In the genomic region with DNA sequence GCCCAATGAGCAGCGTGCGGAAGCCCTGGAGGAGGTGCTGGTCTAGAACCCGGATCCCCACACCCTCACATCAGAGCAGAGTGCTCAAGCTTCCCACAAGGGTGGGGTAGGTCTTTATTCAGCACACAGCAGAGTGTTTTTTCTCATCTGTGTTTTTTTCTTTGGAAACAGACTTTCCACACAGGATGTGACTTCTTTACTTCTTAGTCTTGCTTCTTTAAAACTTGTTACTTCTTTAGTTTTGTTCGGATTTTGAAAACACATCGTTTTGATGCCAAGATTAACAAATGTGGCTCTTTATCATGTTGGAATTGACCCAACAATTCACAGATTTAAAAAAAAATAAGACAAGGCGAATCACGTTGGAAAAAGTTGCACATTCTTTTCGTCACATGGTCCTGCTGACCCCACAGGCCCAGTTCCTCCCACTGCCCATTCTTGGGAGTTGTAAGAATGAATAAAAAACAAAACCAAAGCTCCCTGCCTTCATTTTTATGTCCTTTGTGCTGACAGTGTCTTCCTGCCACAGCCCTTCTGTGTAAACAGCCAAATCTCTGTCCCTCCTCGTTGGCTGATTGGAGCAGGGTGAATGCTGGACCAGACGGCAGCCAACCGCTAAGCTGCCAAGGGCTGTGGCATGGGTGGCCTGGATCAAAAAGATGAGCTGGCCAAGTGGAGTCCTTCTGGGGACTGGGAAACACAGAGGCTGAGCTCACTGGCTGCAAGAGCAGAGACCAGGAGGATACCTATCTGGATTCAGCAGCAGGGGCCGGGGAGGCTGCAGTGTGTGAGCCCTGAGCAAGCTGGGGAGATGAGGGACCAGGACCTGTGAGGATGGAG, we compare ENCODE assay signal across 2 cellular contexts.
TF ChIP-seq lines count a peak whose summit lies in the region.

No MANE protein-coding gene starts in this region.

TF ChIP-seq in SK-N-SH treated with all-trans-retinoic acid at 6 μM for 48 hours, 23 proteins besides CTCF, POLR2A, EP300 and RAD21 (continued from another document):
- TF ChIP-seq CSRNP3 (CRISPR knock-in tag; IDR thresholded peaks at IDR 0.05): no peak
- no peak for TF ChIP-seq TOX (CRISPR knock-in tag; IDR thresholded peaks at IDR 0.05; ENCODE audit: borderline replicate concordance)
- no peak for TF ChIP-seq TCF4 (CRISPR knock-in tag; IDR thresholded peaks at IDR 0.05; ENCODE audit: borderline replicate concordance)
- no peak for TF ChIP-seq OSR1 (CRISPR knock-in tag; IDR thresholded peaks at IDR 0.05)
- no peak for TF ChIP-seq ARNTL (CRISPR knock-in tag; IDR thresholded peaks at IDR 0.05; ENCODE audit: borderline replicate concordance, low read depth)
- TF ChIP-seq ZNF565 (CRISPR knock-in tag; conservative IDR thresholded peaks at IDR 0.05; ENCODE audit: low read depth): no peak
- TF ChIP-seq CREB5 (CRISPR knock-in tag; IDR thresholded peaks at IDR 0.05; ENCODE audit: low read depth): no peak
- TF ChIP-seq PPARA (CRISPR knock-in tag; IDR thresholded peaks at IDR 0.05; ENCODE audit: borderline replicate concordance): no peak
- TF ChIP-seq PATZ1 (CRISPR knock-in tag; IDR thresholded peaks at IDR 0.05; ENCODE audit: borderline replicate concordance): no peak
- TF ChIP-seq ZC3H10 (CRISPR knock-in tag; IDR thresholded peaks at IDR 0.05): no peak

TF ChIP-seq in SK-N-SH, 30 proteins besides CTCF, POLR2A, EP300 and RAD21 (continued from another document):
- TF ChIP-seq ZBTB33 (IDR thresholded peaks at IDR 0.05; ENCODE audit: borderline replicate concordance, low read depth): no peak
- TF ChIP-seq EZH2phosphoT487 (IDR thresholded peaks at IDR 0.05; ENCODE audit: borderline replicate concordance, low read depth): no peak
- no peak for TF ChIP-seq MEF2A (IDR thresholded peaks at IDR 0.05; ENCODE audit: borderline replicate concordance, low read depth)
- no peak for TF ChIP-seq RCOR1 (IDR thresholded peaks at IDR 0.05; ENCODE audit: low read length)
- no peak for TF ChIP-seq NFIC (IDR thresholded peaks at IDR 0.05; ENCODE audit: borderline replicate concordance)
- no peak for TF ChIP-seq MXI1 (IDR thresholded peaks at IDR 0.05; ENCODE audit: low read depth, low read length)
- TF ChIP-seq NRF1 (IDR thresholded peaks at IDR 0.05; ENCODE audit: low read depth, low read length): no peak
